Comparison of ENCODE assay signal across 32 cellular contexts in the genomic region with DNA sequence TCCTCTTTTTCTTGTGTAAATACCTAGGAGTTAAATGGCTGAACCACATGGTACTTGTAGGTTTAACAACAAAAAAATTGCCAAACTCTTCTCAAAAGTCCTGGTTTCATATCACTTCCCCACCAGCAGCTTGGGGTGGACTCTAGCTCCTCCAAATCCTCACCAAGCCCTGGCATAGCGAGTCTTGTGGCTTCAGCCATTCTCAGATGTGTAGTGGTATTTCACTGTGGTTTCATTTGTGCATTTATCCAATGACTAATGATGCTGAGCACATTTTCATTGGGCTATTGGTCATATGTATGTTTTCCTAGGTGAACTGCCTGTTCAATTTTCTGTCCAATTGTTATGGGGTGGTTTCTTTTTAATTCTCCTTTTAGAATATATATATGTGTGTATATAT.
"Had no signal": no experiment of that assay in that cellular context is flagged by ENCODE, and none has a peak within 500 bp of the region (broad histone marks: within the 10 kb centered on the region; RNA-seq: fewer than 3 reads in every experiment).

No MANE protein-coding gene starts in this region.

- H3K36me3 ChIP-seq: SJCRH30 had no signal

- DNase-seq: Karpas-422, MM.1S, NCI-H1048, NCI-H1092 treated with DMSO at 0.1 percent for 48 hours, NCI-H1105 treated with DMSO at 0.1 percent for 48 hours, NCI-H1417, NCI-H1436, NCI-H146, NCI-H1694, NCI-H187, NCI-H1930, NCI-H2029 treated with DMSO at 0.1 percent for 48 hours, NCI-H2081 treated with DMSO at 0.1 percent for 48 hours, NCI-H2107, NCI-H2171, NCI-H226, NCI-H446 treated with DMSO at 0.1 percent for 48 hours, NCI-H510A, NCI-H524, NCI-H69, NCI-H748 treated with DMSO at 0.1 percent for 48 hours, NCI-H82, PC-9, SHP77, SIG-M5, SJCRH30 had no signal

- H3K9me3 ChIP-seq: SJCRH30 had no signal

- H3K27ac ChIP-seq: KMS-11, PC-9, RWPE1, SJCRH30, SK-N-MC had no signal

- H3K4me2 ChIP-seq: KMS-11, PC-9 had no signal

- H3K27me3 ChIP-seq: SJCRH30 had no signal

- H2AFZ ChIP-seq: PC-9 had no signal

- H3K4me1 ChIP-seq: SJCRH30 had no signal

- H3K4me3 ChIP-seq: PC-9, SJCRH30, SK-N-MC had no signal

- ATAC-seq: Panc1, Right ventricle myocardium inferior, SK-N-SH treated with all-trans-retinoic acid at 6 μM for 48 hours had no signal

- H3K9ac ChIP-seq: KMS-11 had no signal
